ENCODE assay signal across 10 cellular contexts in genomic region chr7:29093091-29093490, GRCh38. TPM values are rescaled to one million over a fixed set of nuclear protein-coding genes. Genes with fewer than 3 reads are reported as not detected.
DNase-seq lines count a peak whose midpoint lies in the region; TF ChIP-seq lines count a peak whose summit lies in the region.
"Not testable (repeated sequence)": the region's sequence is repeated elsewhere in the genome, so short reads cannot be mapped to it uniquely, and the experiment has no call there.
"Had no signal": no experiment of that assay in that cellular context is flagged by ENCODE, and none has a peak within 500 bp of the region (broad histone marks: within the 10 kb centered on the region; RNA-seq: fewer than 3 reads in every experiment).

No MANE protein-coding gene starts in this region.

- H3K36me3 Mint-ChIP-seq in endodermal cell (ENCODE audit: low read depth); nephron (ENCODE audit: low read depth): not testable (repeated sequence)

- H3K4me2 ChIP-seq in mesendoderm (ENCODE audit: low read length): not testable (repeated sequence)

- H2BK120ac ChIP-seq in mesendoderm (ENCODE audit: low read depth, low read length): not testable (repeated sequence)

- H2BK5ac ChIP-seq in mesendoderm (ENCODE audit: low read length): not testable (repeated sequence)

- 0 out of 2 replicates have a peak, but pooled peaks have one; percentile 1 for TF ChIP-seq RAD21 in Ishikawa (IDR thresholded peaks at IDR 0.05; ENCODE audit: low read depth)

- H3K56ac ChIP-seq in mesendoderm (ENCODE audit: low read length): not testable (repeated sequence)

- not testable (repeated sequence) for H3K79me2 ChIP-seq in mesendoderm (ENCODE audit: control insufficient read depth, insufficient read depth, low read length)

- not testable (repeated sequence) for H3K27ac ChIP-seq in endodermal cell (ENCODE audit: low read depth, low read length); mesendoderm (ENCODE audit: low read depth, low read length)

- H3K4me3 Mint-ChIP-seq in endodermal cell, nephron: not testable (repeated sequence)

- H3K18ac ChIP-seq in mesendoderm (ENCODE audit: low read length): not testable (repeated sequence)

- H3K9me3 Mint-ChIP-seq in endodermal cell, nephron: not testable (repeated sequence)

- not testable (repeated sequence) for H3K9me3 ChIP-seq in endodermal cell (ENCODE audit: control insufficient read depth, low read length)

- H3K27ac Mint-ChIP-seq in endodermal cell: peak overlapping the region; percentile 52
- H3K27ac Mint-ChIP-seq in nephron: peak overlapping the region; percentile 96 to 100 (median 99)

- not testable (repeated sequence) for H3K27me3 Mint-ChIP-seq in endodermal cell (ENCODE audit: insufficient read depth); nephron (ENCODE audit: low read depth)

- H4K8ac ChIP-seq in mesendoderm (ENCODE audit: low read depth, low read length): not testable (repeated sequence)

- TF ChIP-seq CTCF in endodermal cell (conservative IDR thresholded peaks at IDR 0.05); nephron (IDR thresholded peaks at IDR 0.05; ENCODE audit: unreplicated experiment in 3 of 3): not testable (repeated sequence)

- H3K27me3 ChIP-seq in endodermal cell (ENCODE audit: control insufficient read depth, insufficient read depth, low read length, poor library complexity, severe bottlenecking); mesendoderm (ENCODE audit: insufficient read depth, low read length, poor library complexity): not testable (repeated sequence)

- H3K4me1 ChIP-seq in endodermal cell (ENCODE audit: control insufficient read depth, insufficient read depth, low read length); mesendoderm (ENCODE audit: control insufficient read depth, low read depth, low read length): not testable (repeated sequence)

- H3K36me3 ChIP-seq in endodermal cell (ENCODE audit: control insufficient read depth, insufficient read depth, low read length); mesendoderm (ENCODE audit: control insufficient read depth, insufficient read depth, low read length): not testable (repeated sequence)

- H3K4ac ChIP-seq in mesendoderm (ENCODE audit: low read depth, low read length): not testable (repeated sequence)

- WGBS in endodermal cell (ENCODE audit: insufficient coverage in 1 of 2, insufficient read length in 1 of 2), 2 experiments: 80 to 93% methylated on average over 7 to 11 of the region's 11 CpGs
- no CpG with 5 or more reads among the region's 11 CpGs for WGBS in mesendoderm (ENCODE audit: extremely low coverage, insufficient coverage, low lambda C conversion rate)

- in situ Hi-C loops in Caki2 (cut with HindIII; ENCODE audit: low pct_unique_long_range_greater_than_20kb, low sequenced_read_pairs): not testable (repeated sequence)

- H3K4me3 ChIP-seq in endodermal cell (ENCODE audit: low read length); mesendoderm (ENCODE audit: low read length): not testable (repeated sequence)

- H2BK15ac ChIP-seq in mesendoderm (replicated peaks; ENCODE audit: low read depth): not testable (repeated sequence)

- not testable (repeated sequence) for H3K79me1 ChIP-seq in mesendoderm (ENCODE audit: low read length)

- TF ChIP-seq EP300 in Ishikawa (IDR thresholded peaks at IDR 0.05; ENCODE audit: borderline replicate concordance): peak; percentile 67; the same call in 1 of the 2 replicates

- not testable (repeated sequence) for H3K4me1 Mint-ChIP-seq in endodermal cell
- peaks cover 50% of the 10 kb centered on the region for H3K4me1 Mint-ChIP-seq in nephron

- H2AK5ac ChIP-seq in mesendoderm (ENCODE audit: low read length): not testable (repeated sequence)

- DNase-seq in Caki2 (ENCODE audit: low read depth) (peak; percentile 10), kidney tubule cell (ENCODE audit: low spot score) (peak; percentile 78), mesendoderm (peak; percentile 49)
- not testable (repeated sequence) for DNase-seq in endodermal cell

- not testable (repeated sequence) for H3K23ac ChIP-seq in mesendoderm (ENCODE audit: low read length)

- H3K9ac ChIP-seq in endodermal cell (ENCODE audit: extremely low read depth, low read length, poor library complexity, severe bottlenecking); mesendoderm (ENCODE audit: low read length): not testable (repeated sequence)

- H4K5ac ChIP-seq in mesendoderm (ENCODE audit: low read length): not testable (repeated sequence)

TF ChIP-seq in Ishikawa, 13 proteins besides CTCF, POLR2A, EP300 and RAD21:
- peak; percentile 56; the same call in 1 of the 2 replicates for TF ChIP-seq FOXM1 (IDR thresholded peaks at IDR 0.05; ENCODE audit: borderline replicate concordance, low read depth)
- TF ChIP-seq TCF12 (IDR thresholded peaks at IDR 0.05; ENCODE audit: low read depth): peak; percentile 57
- peak; percentile 36; the same call in 1 of the 2 replicates for TF ChIP-seq USF1 (IDR thresholded peaks at IDR 0.05)
- 0 out of 2 replicates have a peak, but pooled peaks have one; percentile 13 for TF ChIP-seq MAX (IDR thresholded peaks at IDR 0.05)
- TF ChIP-seq TEAD4 (IDR thresholded peaks at IDR 0.05): peak; percentile 92
- TF ChIP-seq YY1 (IDR thresholded peaks at IDR 0.05; ENCODE audit: low read depth): peak; percentile 80

RNA-seq across cellular contexts. Expression of gene CPVL, which starts 53.2 kb away (rescaled TPM):
- total RNA-seq in Caki2 (2014; rRNA removed; shearing (Covaris generic); ENCODE audit: low replicate concordance): not detected in 2 replicates
- total RNA-seq in endodermal cell: 10 to 100 TPM; 32.4 to 53.3 TPM
- polyA plus RNA-seq in endodermal cell (2013, experiment 1 of 2): 21.3 TPM
- polyA plus RNA-seq in endodermal cell (2013, experiment 2 of 2): 20.9 TPM
- 45.4 TPM for polyA plus RNA-seq in mesendoderm (2013, experiment 1 of 2)
- 45.8 TPM for polyA plus RNA-seq in mesendoderm (2013, experiment 2 of 2)
- total RNA-seq: B cell, G401 had no signal
- polyA plus RNA-seq: BJ, GM12878 had no signal

Comparison
In these comparisons a context has a peak if more than half of its experiments do, and no peak if none do; other contexts are left out.
1. RNA of gene CPVL, which starts 53.2 kb away (total RNA-seq): 32.4 to 53.3 TPM in endodermal cell; not detected in Caki2; every median in the first group is over 10 times any median in the second.